ENCODE assay signal across 8 cellular contexts in genomic region chr19:44401108-44401786, GRCh38. TPM values are rescaled to one million over a fixed set of nuclear protein-coding genes. Genes with fewer than 3 reads are reported as not detected.
A peak's percentile ranks its signal among the peaks of the same experiment; 100 is the strongest.
DNase-seq lines count a peak whose midpoint lies in the region; ATAC-seq and TF ChIP-seq lines count a peak whose summit lies in the region.

ZNF285 (minus strand) TSS chr19:44401608; CDS start chr19:44397213, 4,395 bp downstream.

- DNase-seq in GM10266 (ENCODE audit: extremely low spot score): peak; percentile 38
- DNase-seq in Panc1 (ENCODE audit: low read depth, low spot score): peak; percentile 67
- peak; percentile 80 for DNase-seq in activated naive CD8-positive, alpha-beta T cell treated with anti-CD3 and anti-CD28 coated beads, Interleukin-2, amount 50 U/mL, for 24 hours
- peak; percentile 96 for DNase-seq in left ventricle myocardium inferior
- DNase-seq in psoas muscle: peak; percentile 95

- H3K36me3 Mint-ChIP-seq in activated naive CD8-positive, alpha-beta T cell treated with anti-CD3 and anti-CD28 coated beads, Interleukin-2, amount 50 U/mL, for 24 hours (ENCODE audit: low read depth): peaks cover 39% of the 10 kb centered on the region

- CTCF ChIA-PET in Panc1 (lab: Charles Lee): no interaction called here

- peaks cover 48% of the 10 kb centered on the region for H3K9me3 Mint-ChIP-seq in activated naive CD8-positive, alpha-beta T cell treated with anti-CD3 and anti-CD28 coated beads, Interleukin-2, amount 50 U/mL, for 24 hours

- peaks cover 12% of the 10 kb centered on the region for H3K4me1 Mint-ChIP-seq in activated naive CD8-positive, alpha-beta T cell treated with anti-CD3 and anti-CD28 coated beads, Interleukin-2, amount 50 U/mL, for 24 hours

- H3K36me3 ChIP-seq in Panc1 (ENCODE audit: control insufficient read depth, insufficient read depth, low read length) (no peaks in the 10 kb centered on the region), left ventricle myocardium inferior (peaks cover 11% of the 10 kb centered on the region), psoas muscle (ENCODE audit: insufficient read depth in 1 of 2, low read depth in 1 of 2) (peaks cover 0 to 4% of the 10 kb centered on the region in 2 donors), urinary bladder (ENCODE audit: insufficient read depth) (no peaks in the 10 kb centered on the region)

- no peaks in the 10 kb centered on the region for H3K9me3 ChIP-seq in Panc1 (ENCODE audit: control insufficient read depth, insufficient read depth, low read depth, low read length)
- peaks cover 55% of the 10 kb centered on the region for H3K9me3 ChIP-seq in left ventricle myocardium inferior (replicated peaks)
- H3K9me3 ChIP-seq in psoas muscle: peaks cover 21% of the 10 kb centered on the region

- 1% methylated on average over 38 of the region's 38 CpGs for WGBS in psoas muscle, 3 donors
- under 1% methylated on average over 38 of the region's 38 CpGs for WGBS in urinary bladder

- peak within 1 kb of the TSS; percentile 81 for H3K27ac Mint-ChIP-seq in activated naive CD8-positive, alpha-beta T cell treated with anti-CD3 and anti-CD28 coated beads, Interleukin-2, amount 50 U/mL, for 24 hours

- H3K27me3 ChIP-seq in Panc1 (ENCODE audit: control insufficient read depth, insufficient read depth, low read length) (no peaks in the 10 kb centered on the region), left ventricle myocardium inferior (ENCODE audit: low read depth) (peaks cover 8% of the 10 kb centered on the region), psoas muscle (ENCODE audit: insufficient read depth in 3 of 3, low read length in 2 of 3) (no peaks in the 10 kb centered on the region)

- POLR2A ChIA-PET in Panc1 (lab: Charles Lee): no interaction called here

- intact Hi-C loops in Panc1 (cut with micrococcal nuclease; ENCODE audit: unreplicated experiment): no loop called here
- intact Hi-C loops in left ventricle myocardium inferior (cut with micrococcal nuclease): no loop called here
- intact Hi-C loops in psoas muscle (cut with DNase I): no loop called here

- no peaks in the 10 kb centered on the region for H3K27me3 Mint-ChIP-seq in activated naive CD8-positive, alpha-beta T cell treated with anti-CD3 and anti-CD28 coated beads, Interleukin-2, amount 50 U/mL, for 24 hours

- BruUV-seq in Panc1 (replicated peaks; lab: Mats Ljungman, UMichigan): no TSS peak

- peak; percentile 100 for ATAC-seq in Panc1
- ATAC-seq in activated naive CD8-positive, alpha-beta T cell treated with anti-CD3 and anti-CD28 coated beads, Interleukin-2, amount 50 U/mL, for 24 hours: peak; percentile 94
- peak; percentile 97 to 100 (median 100) for ATAC-seq in psoas muscle
- no peak for ATAC-seq in GM18502 (IDR thresholded peaks at IDR 0.05; ENCODE audit: poor library complexity, unreplicated experiment)
- ATAC-seq in HG02870 (IDR thresholded peaks at IDR 0.05; ENCODE audit: unreplicated experiment): no peak

- H3K4me3 Mint-ChIP-seq in activated naive CD8-positive, alpha-beta T cell treated with anti-CD3 and anti-CD28 coated beads, Interleukin-2, amount 50 U/mL, for 24 hours: peak within 1 kb of the TSS; percentile 90

- H3K27ac ChIP-seq in Panc1 (ENCODE audit: low read length): peak within 1 kb of the TSS; percentile 83
- H3K27ac ChIP-seq in left ventricle myocardium inferior (replicated peaks): peak within 1 kb of the TSS; percentile 63
- peak within 1 kb of the TSS; percentile 27 for H3K27ac ChIP-seq in psoas muscle
- no peak within 1 kb of the TSS for H3K27ac ChIP-seq in urinary bladder (ENCODE audit: low read depth)

- no peaks in the 10 kb centered on the region for H3K4me1 ChIP-seq in Panc1 (ENCODE audit: control insufficient read depth, insufficient read depth, low read length)
- peaks cover 7% of the 10 kb centered on the region for H3K4me1 ChIP-seq in left ventricle myocardium inferior
- H3K4me1 ChIP-seq in psoas muscle: no peaks in the 10 kb centered on the region
- no peaks in the 10 kb centered on the region for H3K4me1 ChIP-seq in urinary bladder (ENCODE audit: insufficient read depth)

- H3K4me3 ChIP-seq in Panc1 (ENCODE audit: low read depth in 2 of 2, low read length in 2 of 2) (peak within 1 kb of the TSS; percentile 67 to 78), left ventricle myocardium inferior (peak within 1 kb of the TSS; percentile 74), psoas muscle (peak within 1 kb of the TSS; percentile 82), urinary bladder (ENCODE audit: low read depth, low read length) (peak within 1 kb of the TSS; percentile 44)

- in situ Hi-C loops in Panc1 (cut with HindIII; ENCODE audit: low pct_unique_long_range_greater_than_20kb, low sequenced_read_pairs): no loop called here

- TF ChIP-seq CTCF in GM10266 (IDR thresholded peaks at IDR 0.05; ENCODE audit: control insufficient read depth, insufficient read depth, low read depth, missing control alignments): no peak
- TF ChIP-seq CTCF in Panc1 (IDR thresholded peaks at IDR 0.05): no peak
- no peak for TF ChIP-seq CTCF in left ventricle myocardium inferior (IDR thresholded peaks at IDR 0.05; ENCODE audit: borderline replicate concordance)
- no peak for TF ChIP-seq CTCF in psoas muscle (IDR thresholded peaks at IDR 0.05)

RNA-seq across cellular contexts. Expression of gene ZNF285, which starts in this region (rescaled TPM):
- total RNA-seq in Panc1 (2021; ENCODE audit: unreplicated experiment) (1.4 TPM), left ventricle myocardium inferior (5.4 TPM), psoas muscle (1 to 10 TPM in 3 of 4 donors, under 1 TPM in 1; 0.86 to 4.3 (median 1.4) TPM), urinary bladder (11.1 TPM)
- polyA plus RNA-seq in Panc1 (2012; ENCODE audit: insufficient read length): 1.1 TPM
- polyA plus RNA-seq in psoas muscle (1 to 10 TPM in 2 of 3 donors, under 1 TPM in 1; 0.96 to 2.6 (median 1.6) TPM), urinary bladder (2.8 TPM)

Comparison
In these comparisons a context has a peak if more than half of its experiments do, and no peak if none do; other contexts are left out.
1. DNase-seq: peak in every context shown above with its lines; median percentile 96 in left ventricle myocardium inferior; 95 in psoas muscle; 80 in activated naive CD8-positive, alpha-beta T cell treated with anti-CD3 and anti-CD28 coated beads, Interleukin-2, amount 50 U/mL, for 24 hours; 67 in Panc1; 38 in GM10266.
2. ATAC-seq: peak in Panc1 (single experiment), activated naive CD8-positive, alpha-beta T cell treated with anti-CD3 and anti-CD28 coated beads, Interleukin-2, amount 50 U/mL, for 24 hours (single experiment) and psoas muscle (4 of 4); none in GM18502 (single experiment) and HG02870 (single experiment).
3. Peak in every context shown above with its lines, with median percentiles within 50 percentile points of each other: H3K4me3 ChIP-seq.